14 cellular contexts compared by ENCODE assay signal in genomic region chr20:57695012-57695411, GRCh38. TPM values are rescaled to one million over a fixed set of nuclear protein-coding genes. Genes with fewer than 3 reads are reported as not detected.
DNase-seq lines count a peak whose midpoint lies in the region; ATAC-seq, FAIRE-seq and TF ChIP-seq lines count a peak whose summit lies in the region.
"Had no signal": no experiment of that assay in that cellular context is flagged by ENCODE, and none has a peak within 500 bp of the region (broad histone marks: within the 10 kb centered on the region; RNA-seq: fewer than 3 reads in every experiment).

No MANE protein-coding gene starts in this region.

- peak overlapping the region; percentile 25 for H3K27ac ChIP-seq in foreskin keratinocyte
- peak overlapping the region in 3 of 5 donors; percentile 25 to 56 (median 46) for H3K27ac ChIP-seq in stomach

- no peaks in the 10 kb centered on the region for H3K9me3 ChIP-seq in stomach

- TF ChIP-seq EP300 in stomach (IDR thresholded peaks at IDR 0.05): no peak

- intact Hi-C loops in stomach (cut with DNase I; ENCODE audit: low total_unique reads): no loop called here

- FAIRE-seq in RCC 7860 (lab: Jason Lieb, UNC): peak; percentile 94
- FAIRE-seq: frontal cortex had no signal

- TF ChIP-seq CTCF in foreskin keratinocyte (conservative IDR thresholded peaks at IDR 0.05) (no peak), stomach (IDR thresholded peaks at IDR 0.05) (no peak)

- peaks cover 62% of the 10 kb centered on the region for H3K4me1 ChIP-seq in foreskin keratinocyte
- peaks cover 18 to 66% (median 45%) of the 10 kb centered on the region in 4 donors for H3K4me1 ChIP-seq in stomach

- DNase-seq in ELR (ENCODE audit: low read depth): peak; percentile 31
- peak; percentile 93 for DNase-seq in RCC 7860 (ENCODE audit: low spot score)
- DNase-seq in foreskin keratinocyte: peak; percentile 91 to 93
- peak; percentile 74 for DNase-seq in stomach
- no peak for DNase-seq in iPS-NIHi11 (ENCODE audit: low spot score)
- DNase-seq in GM03348 (ENCODE audit: low spot score): no peak
- DNase-seq: amygdala; CD4-positive, alpha-beta memory T cell; NCI-H1105; NCI-H2227 treated with DMSO at 0.1 percent for 48 hours; retina; stimulated activated CD4-positive, alpha-beta T cell treated with anti-CD3 and anti-CD28 coated beads, Interleukin-2, amount 100 ng/mL, for 24 hours had no signal

- WGBS in stomach, 5 donors: 39 to 77% (median 42%) methylated on average over 4 to 11 of the region's 11 CpGs

- H3K27me3 ChIP-seq in foreskin keratinocyte (no peaks in the 10 kb centered on the region), stomach (no peaks in the 10 kb centered on the region)

- no peak overlapping the region for H3K4me3 ChIP-seq in stomach

- ATAC-seq in foreskin keratinocyte (peak; percentile 54), HG03045 (IDR thresholded peaks at IDR 0.05; ENCODE audit: unreplicated experiment) (no peak)

- H3K36me3 ChIP-seq in stomach: no peaks in the 10 kb centered on the region

- no peak for TF ChIP-seq POLR2A in stomach (IDR thresholded peaks at IDR 0.05)

RNA-seq across cellular contexts. Expression of gene PMEPA1, which starts 14.8 kb away (rescaled TPM):
- total RNA-seq in foreskin keratinocyte: 50.3 and 171 TPM in 2 replicates
- 38.6 and 108 TPM in 2 replicates for polyA plus RNA-seq in foreskin keratinocyte
- 10 to 100 TPM in 2 of 5 donors, 1 to 10 TPM in 2, not detected in 1; 5.3 to 17.2 (median 10.7) TPM for total RNA-seq in stomach
- 10 to 100 TPM in 1 of 3 donors, 1 to 10 TPM in 2; 5.3 to 12.5 (median 5.4) TPM for polyA plus RNA-seq in stomach

Comparison
In these comparisons a context has a peak if more than half of its experiments do, and no peak if none do; other contexts are left out.
1. DNase-seq: peak in ELR (single experiment), RCC 7860 (single experiment), foreskin keratinocyte (2 of 2) and stomach (single experiment); none in iPS-NIHi11 (single experiment) and GM03348 (single experiment).